In the genomic region with DNA sequence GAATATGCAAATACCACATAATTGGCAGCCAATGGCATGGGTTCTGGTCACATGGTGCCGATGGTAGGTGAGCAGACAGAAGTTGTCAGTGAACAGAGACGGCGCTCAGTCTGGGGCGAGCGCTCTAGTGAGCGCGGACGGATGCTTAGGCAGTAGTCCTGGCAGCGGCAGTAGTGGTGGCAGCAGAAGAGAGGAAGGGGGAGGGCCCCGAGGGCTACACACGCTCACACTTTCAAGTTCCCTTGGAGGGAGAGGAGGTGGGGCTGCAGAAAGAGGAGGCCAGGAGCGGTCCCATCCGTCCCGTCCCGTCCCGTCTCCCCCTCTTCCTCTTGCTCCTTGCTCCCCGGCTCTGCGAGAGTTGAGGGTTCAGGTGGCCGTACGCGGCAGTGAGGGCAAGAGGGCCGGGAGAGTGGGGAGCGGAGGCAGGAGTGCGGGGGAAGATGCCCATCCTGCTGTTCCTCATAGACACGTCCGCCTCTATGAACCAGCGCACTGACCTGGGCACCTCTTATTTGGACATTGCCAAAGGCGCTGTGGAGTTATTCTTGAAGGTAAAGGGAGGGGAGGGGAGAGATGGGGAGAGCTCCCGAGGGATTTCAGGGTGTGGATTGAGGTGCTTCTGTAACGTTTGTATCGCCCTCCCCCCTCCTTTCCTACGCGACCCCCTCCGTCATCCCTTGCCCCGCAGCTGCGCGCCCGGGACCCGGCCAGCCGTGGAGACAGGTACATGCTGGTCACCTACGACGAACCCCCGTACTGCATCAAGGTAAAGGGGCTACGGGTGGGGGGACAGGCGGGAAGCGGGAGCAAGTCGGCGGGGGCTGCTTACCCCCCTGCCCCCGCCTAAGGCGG, we compare ENCODE assay signal across 1 cellular context.
A peak's percentile ranks its signal among the peaks of the same experiment; 100 is the strongest.
TF ChIP-seq lines count a peak whose summit lies in the region.

A gene with protein sequence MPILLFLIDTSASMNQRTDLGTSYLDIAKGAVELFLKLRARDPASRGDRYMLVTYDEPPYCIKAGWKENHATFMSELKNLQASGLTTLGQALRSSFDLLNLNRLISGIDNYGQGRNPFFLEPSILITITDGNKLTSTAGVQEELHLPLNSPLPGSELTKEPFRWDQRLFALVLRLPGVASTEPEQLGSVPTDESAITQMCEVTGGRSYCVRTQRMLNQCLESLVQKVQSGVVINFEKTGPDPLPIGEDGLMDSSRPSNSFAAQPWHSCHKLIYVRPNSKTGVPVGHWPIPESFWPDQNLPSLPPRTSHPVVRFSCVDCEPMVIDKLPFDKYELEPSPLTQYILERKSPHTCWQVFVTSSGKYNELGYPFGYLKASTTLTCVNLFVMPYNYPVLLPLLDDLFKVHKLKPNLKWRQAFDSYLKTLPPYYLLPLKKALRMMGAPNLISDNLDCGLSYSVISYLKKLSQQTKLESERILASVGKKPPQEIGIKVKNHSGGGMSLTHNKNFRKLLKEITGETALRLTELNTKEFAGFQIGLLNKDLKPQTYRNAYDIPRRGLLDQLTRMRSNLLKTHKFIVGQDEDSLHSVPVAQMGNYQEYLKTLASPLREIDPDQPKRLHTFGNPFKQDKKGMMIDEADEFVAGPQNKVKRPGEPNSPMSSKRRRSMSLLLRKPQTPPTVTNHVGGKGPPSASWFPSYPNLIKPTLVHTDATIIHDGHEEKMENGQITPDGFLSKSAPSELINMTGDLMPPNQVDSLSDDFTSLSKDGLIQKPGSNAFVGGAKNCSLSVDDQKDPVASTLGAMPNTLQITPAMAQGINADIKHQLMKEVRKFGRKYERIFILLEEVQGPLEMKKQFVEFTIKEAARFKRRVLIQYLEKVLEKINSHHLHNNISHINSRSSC (plus strand): TSS at position 108 of the 852 bp plus-strand sequence. CDS start 333 bp downstream, at position 441.

TF ChIP-seq in K562, 482 proteins besides CTCF, POLR2A, EP300 and RAD21 (continued from another document and continues in another):
- TF ChIP-seq GABPB2 (CRISPR knock-in tag; conservative IDR thresholded peaks at IDR 0.05) (no peak), MTA1 (IDR thresholded peaks at IDR 0.05; ENCODE audit: borderline replicate concordance) (no peak), POU5F1 (IDR thresholded peaks at IDR 0.05; ENCODE audit: borderline replicate concordance, low read depth, low read length, partially characterized antibody) (no peak), ZNF551 (CRISPR knock-in tag; IDR thresholded peaks at IDR 0.05) (no peak), NELFE (IDR thresholded peaks at IDR 0.05; ENCODE audit: insufficient read depth, insufficient read length) (no peak), TFAP4 (CRISPR knock-in tag; IDR thresholded peaks at IDR 0.05; ENCODE audit: borderline replicate concordance) (peak; percentile 75; the same call in 1 of the 2 replicates), HES1 (IDR thresholded peaks at IDR 0.05; ENCODE audit: low read depth) (no peak), NFIC (IDR thresholded peaks at IDR 0.05) (peak; percentile 81), MIER1 (IDR thresholded peaks at IDR 0.05; ENCODE audit: low read depth) (no peak), ADNP (tag; IDR thresholded peaks at IDR 0.05) (no peak), ZNF12 (CRISPR knock-in tag; IDR thresholded peaks at IDR 0.05) (no peak), ZBTB1 (CRISPR knock-in tag; IDR thresholded peaks at IDR 0.05; ENCODE audit: borderline replicate concordance, low read depth) (peak; percentile 64; the same call in 1 of the 2 replicates), CEBPB (tag; IDR thresholded peaks at IDR 0.05) (no peak), MAFG (tag; conservative IDR thresholded peaks at IDR 0.05) (no peak; the same call in 1 of the 2 replicates), CSDE1 (IDR thresholded peaks at IDR 0.05) (peak in 1 of 2 experiments; percentile 77; a peak in 2 of 4 replicates), RAD51 (IDR thresholded peaks at IDR 0.05; ENCODE audit: borderline replicate concordance, low read depth) (peak; percentile 91), CAMTA2 (CRISPR knock-in tag; conservative IDR thresholded peaks at IDR 0.05) (no peak), NUFIP1 (IDR thresholded peaks at IDR 0.05; ENCODE audit: partially characterized antibody) (no peak), ZNF431 (CRISPR knock-in tag; IDR thresholded peaks at IDR 0.05) (no peak), POLR2B (IDR thresholded peaks at IDR 0.05; ENCODE audit: low read depth, partially characterized antibody) (peak; percentile 93), HSF4 (CRISPR knock-in tag; IDR thresholded peaks at IDR 0.05; ENCODE audit: borderline replicate concordance) (no peak), TRIM24 (IDR thresholded peaks at IDR 0.05) (0 out of 4 replicates have a peak, but pooled peaks of 1 of the 2 experiments have one; percentile 41), POLR2H (tag; IDR thresholded peaks at IDR 0.05; ENCODE audit: low read depth) (peak; percentile 94), KDM5B (IDR thresholded peaks at IDR 0.05; ENCODE audit: insufficient replicate concordance, low read depth, low read length) (peak; percentile 98), PHF8 (IDR thresholded peaks at IDR 0.05; ENCODE audit: borderline replicate concordance, low read length) (peak; percentile 72; the same call in 1 of the 2 replicates), ZNF707 (CRISPR knock-in tag; conservative IDR thresholded peaks at IDR 0.05) (no peak), ATF1 (CRISPR knock-in tag; IDR thresholded peaks at IDR 0.05) (no peak), ATF1 (tag; IDR thresholded peaks at IDR 0.05) (peak; percentile 58; the same call in 1 of the 2 replicates), SREBF1 (IDR thresholded peaks at IDR 0.05; ENCODE audit: borderline replicate concordance, low read depth, low read length) (no peak), GTF2E2 (tag; IDR thresholded peaks at IDR 0.05) (0 out of 2 replicates have a peak, but pooled peaks have one; percentile 66), TCF3 (CRISPR knock-in tag; IDR thresholded peaks at IDR 0.05) (no peak), POLR2AphosphoS5 (IDR thresholded peaks at IDR 0.05; ENCODE audit: control insufficient read depth, insufficient read depth, low read depth, low read length) (peak; percentile 94), MTA2 (IDR thresholded peaks at IDR 0.05; ENCODE audit: low read depth) (no peak), CBX1 (IDR thresholded peaks at IDR 0.05; ENCODE audit: low read depth) (0 out of 2 replicates have a peak, but pooled peaks have one; percentile 60), FOS (IDR thresholded peaks at IDR 0.05; ENCODE audit: extremely low read depth, insufficient read length) (peak; percentile 21), NCOR1 (IDR thresholded peaks at IDR 0.05) (peak; percentile 40), PML (IDR thresholded peaks at IDR 0.05; ENCODE audit: low read length) (peak; percentile 64; the same call in 1 of the 2 replicates), ZNF311 (CRISPR knock-in tag; IDR thresholded peaks at IDR 0.05) (no peak), ZBTB34 (CRISPR knock-in tag; IDR thresholded peaks at IDR 0.05) (no peak), ZNF655 (CRISPR knock-in tag; IDR thresholded peaks at IDR 0.05) (no peak), ZNF395 (CRISPR knock-in tag; IDR thresholded peaks at IDR 0.05) (no peak), ZSCAN29 (IDR thresholded peaks at IDR 0.05) (0 out of 2 replicates have a peak, but pooled peaks have one; percentile 19), HMGN3 (IDR thresholded peaks at IDR 0.05; ENCODE audit: borderline replicate concordance, extremely low read depth, insufficient read length, low read depth, low read length) (peak; percentile 17), C11orf30 (IDR thresholded peaks at IDR 0.05; ENCODE audit: low read depth) (peak; percentile 62)
- TF ChIP-seq, protein P1, sequence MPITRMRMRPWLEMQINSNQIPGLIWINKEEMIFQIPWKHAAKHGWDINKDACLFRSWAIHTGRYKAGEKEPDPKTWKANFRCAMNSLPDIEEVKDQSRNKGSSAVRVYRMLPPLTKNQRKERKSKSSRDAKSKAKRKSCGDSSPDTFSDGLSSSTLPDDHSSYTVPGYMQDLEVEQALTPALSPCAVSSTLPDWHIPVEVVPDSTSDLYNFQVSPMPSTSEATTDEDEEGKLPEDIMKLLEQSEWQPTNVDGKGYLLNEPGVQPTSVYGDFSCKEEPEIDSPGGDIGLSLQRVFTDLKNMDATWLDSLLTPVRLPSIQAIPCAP (CRISPR knock-in tag; IDR thresholded peaks at IDR 0.05; ENCODE audit: borderline replicate concordance) = no peak
- TF ChIP-seq, protein P2, sequence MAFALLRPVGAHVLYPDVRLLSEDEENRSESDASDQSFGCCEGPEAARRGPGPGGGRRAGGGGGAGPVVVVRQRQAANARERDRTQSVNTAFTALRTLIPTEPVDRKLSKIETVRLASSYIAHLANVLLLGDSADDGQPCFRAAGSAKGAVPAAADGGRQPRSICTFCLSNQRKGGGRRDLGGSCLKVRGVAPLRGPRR (CRISPR knock-in tag; IDR thresholded peaks at IDR 0.05) = no peak
- TF ChIP-seq, protein P3, sequence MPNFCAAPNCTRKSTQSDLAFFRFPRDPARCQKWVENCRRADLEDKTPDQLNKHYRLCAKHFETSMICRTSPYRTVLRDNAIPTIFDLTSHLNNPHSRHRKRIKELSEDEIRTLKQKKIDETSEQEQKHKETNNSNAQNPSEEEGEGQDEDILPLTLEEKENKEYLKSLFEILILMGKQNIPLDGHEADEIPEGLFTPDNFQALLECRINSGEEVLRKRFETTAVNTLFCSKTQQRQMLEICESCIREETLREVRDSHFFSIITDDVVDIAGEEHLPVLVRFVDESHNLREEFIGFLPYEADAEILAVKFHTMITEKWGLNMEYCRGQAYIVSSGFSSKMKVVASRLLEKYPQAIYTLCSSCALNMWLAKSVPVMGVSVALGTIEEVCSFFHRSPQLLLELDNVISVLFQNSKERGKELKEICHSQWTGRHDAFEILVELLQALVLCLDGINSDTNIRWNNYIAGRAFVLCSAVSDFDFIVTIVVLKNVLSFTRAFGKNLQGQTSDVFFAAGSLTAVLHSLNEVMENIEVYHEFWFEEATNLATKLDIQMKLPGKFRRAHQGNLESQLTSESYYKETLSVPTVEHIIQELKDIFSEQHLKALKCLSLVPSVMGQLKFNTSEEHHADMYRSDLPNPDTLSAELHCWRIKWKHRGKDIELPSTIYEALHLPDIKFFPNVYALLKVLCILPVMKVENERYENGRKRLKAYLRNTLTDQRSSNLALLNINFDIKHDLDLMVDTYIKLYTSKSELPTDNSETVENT (CRISPR knock-in tag; IDR thresholded peaks at IDR 0.05) = 0 out of 2 replicates have a peak, but pooled peaks have one; percentile 70
- TF ChIP-seq, protein P4, sequence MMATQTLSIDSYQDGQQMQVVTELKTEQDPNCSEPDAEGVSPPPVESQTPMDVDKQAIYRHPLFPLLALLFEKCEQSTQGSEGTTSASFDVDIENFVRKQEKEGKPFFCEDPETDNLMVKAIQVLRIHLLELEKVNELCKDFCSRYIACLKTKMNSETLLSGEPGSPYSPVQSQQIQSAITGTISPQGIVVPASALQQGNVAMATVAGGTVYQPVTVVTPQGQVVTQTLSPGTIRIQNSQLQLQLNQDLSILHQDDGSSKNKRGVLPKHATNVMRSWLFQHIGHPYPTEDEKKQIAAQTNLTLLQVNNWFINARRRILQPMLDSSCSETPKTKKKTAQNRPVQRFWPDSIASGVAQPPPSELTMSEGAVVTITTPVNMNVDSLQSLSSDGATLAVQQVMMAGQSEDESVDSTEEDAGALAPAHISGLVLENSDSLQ (IDR thresholded peaks at IDR 0.05) = peak; percentile 93
- TF ChIP-seq, protein P5, sequence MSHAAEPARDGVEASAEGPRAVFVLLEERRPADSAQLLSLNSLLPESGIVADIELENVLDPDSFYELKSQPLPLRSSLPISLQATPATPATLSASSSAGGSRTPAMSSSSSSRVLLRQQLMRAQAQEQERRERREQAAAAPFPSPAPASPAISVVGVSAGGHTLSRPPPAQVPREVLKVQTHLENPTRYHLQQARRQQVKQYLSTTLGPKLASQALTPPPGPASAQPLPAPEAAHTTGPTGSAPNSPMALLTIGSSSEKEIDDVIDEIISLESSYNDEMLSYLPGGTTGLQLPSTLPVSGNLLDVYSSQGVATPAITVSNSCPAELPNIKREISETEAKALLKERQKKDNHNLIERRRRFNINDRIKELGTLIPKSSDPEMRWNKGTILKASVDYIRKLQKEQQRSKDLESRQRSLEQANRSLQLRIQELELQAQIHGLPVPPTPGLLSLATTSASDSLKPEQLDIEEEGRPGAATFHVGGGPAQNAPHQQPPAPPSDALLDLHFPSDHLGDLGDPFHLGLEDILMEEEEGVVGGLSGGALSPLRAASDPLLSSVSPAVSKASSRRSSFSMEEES (CRISPR knock-in tag; IDR thresholded peaks at IDR 0.05) = peak; percentile 60
